Comparison of ENCODE assay signal across 9 cellular contexts in genomic region chr18:54828290-54828871, GRCh38. TPM values are rescaled to one million over a fixed set of nuclear protein-coding genes. Genes with fewer than 3 reads are reported as not detected.
DNase-seq lines count a peak whose midpoint lies in the region; ATAC-seq and TF ChIP-seq lines count a peak whose summit lies in the region.
"Had no signal": no experiment of that assay in that cellular context is flagged by ENCODE, and none has a peak within 500 bp of the region (broad histone marks: within the 10 kb centered on the region; RNA-seq: fewer than 3 reads in every experiment).

Gene RAB27B (plus strand): TSS chr18:54828477. CDS start chr18:54877586, 49,109 bp downstream.

- H3K4me1 ChIP-seq in IMR-90 (ENCODE audit: control insufficient read depth, insufficient read depth, low read length) (peaks cover 3% of the 10 kb centered on the region; the same call in 1 of the 2 replicates), adipocyte (ENCODE audit: control insufficient read depth, insufficient read depth, low read length) (peaks cover 12% of the 10 kb centered on the region), right atrium auricular region (peaks cover 0 to 12% of the 10 kb centered on the region in 2 donors)

- no peaks in the 10 kb centered on the region for H3K9me1 ChIP-seq in IMR-90 (ENCODE audit: insufficient read depth, low read length)

- peak within 1 kb of the TSS; percentile 38; the same call in 1 of the 3 replicates for H2BK15ac ChIP-seq in IMR-90 (ENCODE audit: low read depth, low read length)

- H4K20me1 ChIP-seq in IMR-90 (ENCODE audit: insufficient read depth, low read length), result no peaks in the 10 kb centered on the region

- H3K27ac ChIP-seq in IMR-90 (ENCODE audit: insufficient read depth, low read length) (peak within 1 kb of the TSS; percentile 57), right atrium auricular region (no peak within 1 kb of the TSS)
- H3K27ac ChIP-seq: KMS-11 had no signal

- H2AK9ac ChIP-seq in IMR-90 (replicated peaks; ENCODE audit: low read depth, low read length, poor library complexity), result peak within 1 kb of the TSS; percentile 31

- H3K23ac ChIP-seq in IMR-90 (ENCODE audit: low read depth, low read length), result peak within 1 kb of the TSS; percentile 72; the same call in 1 of the 2 replicates

- no peaks in the 10 kb centered on the region for H3K9me3 ChIP-seq in IMR-90 (ENCODE audit: control insufficient read depth, insufficient read depth, low read length)
- H3K9me3 ChIP-seq in adipocyte (ENCODE audit: control insufficient read depth, low read length), result peaks cover 4% of the 10 kb centered on the region
- H3K9me3 ChIP-seq in right atrium auricular region, result no peaks in the 10 kb centered on the region

- peak within 1 kb of the TSS; percentile 33; the same call in 1 of the 2 replicates for H3K18ac ChIP-seq in IMR-90 (ENCODE audit: low read depth, low read length)

- no peaks in the 10 kb centered on the region for H3K79me1 ChIP-seq in IMR-90 (ENCODE audit: low read depth in 1 of 2, low read length in 2 of 2)

- H3K36me3 Mint-ChIP-seq in progenitor cell of endocrine pancreas (ENCODE audit: insufficient read depth) (peaks cover 14% of the 10 kb centered on the region), type B pancreatic cell (peaks cover 4% of the 10 kb centered on the region)

- H3K36me3 ChIP-seq in IMR-90 (ENCODE audit: control insufficient read depth, insufficient read depth, low read length), result no peaks in the 10 kb centered on the region
- no peaks in the 10 kb centered on the region for H3K36me3 ChIP-seq in adipocyte (ENCODE audit: control insufficient read depth, insufficient read depth, low read length, severe bottlenecking)
- H3K36me3 ChIP-seq in right atrium auricular region, result no peaks in the 10 kb centered on the region

- H2AK5ac ChIP-seq in IMR-90 (ENCODE audit: low read depth, low read length), result no peak within 1 kb of the TSS

- no peak for TF ChIP-seq RAD21 in IMR-90 (IDR thresholded peaks at IDR 0.05; ENCODE audit: low read length)

- peak within 1 kb of the TSS; percentile 53; the same call in 1 of the 2 replicates for H2BK20ac ChIP-seq in IMR-90 (ENCODE audit: low read depth, low read length)

- H4K5ac ChIP-seq in IMR-90 (ENCODE audit: low read depth, low read length), result no peak within 1 kb of the TSS; the same call in 1 of the 2 replicates

- peak; percentile 89 for ATAC-seq in IMR-90 (ENCODE audit: low read depth)

- BruUV-seq in IMR-90 (replicated peaks; lab: Mats Ljungman, UMichigan), result no TSS peak

- 0 out of 2 replicates have a peak within 1 kb of the TSS, but pooled peaks have one; percentile 43 for H3K14ac ChIP-seq in IMR-90 (replicated peaks; ENCODE audit: low read depth, low read length)

- 0% methylated on average over 7 of the region's 35 CpGs; no CpG with 5 or more reads in 1 of the 2 experiments for WGBS in IMR-90 (ENCODE audit: extremely low coverage in 2 of 2, insufficient read length in 1 of 2), 2 experiments

- in situ Hi-C loops in IMR-90 (cut with MboI; ENCODE audit: low sequenced_read_pairs), result no loop called here
- in situ Hi-C loops in GM13976 (cut with MboI; ENCODE audit: low sequenced_read_pairs, unreplicated experiment), result no loop called here

- H3K4me1 Mint-ChIP-seq in progenitor cell of endocrine pancreas (ENCODE audit: low read depth), result peaks cover 31% of the 10 kb centered on the region
- H3K4me1 Mint-ChIP-seq in type B pancreatic cell (ENCODE audit: unreplicated experiment), result peaks cover 7% of the 10 kb centered on the region

- peak within 1 kb of the TSS; percentile 15; the same call in 1 of the 2 replicates for H4K91ac ChIP-seq in IMR-90 (ENCODE audit: insufficient read depth, low read depth, low read length)

- H3K27me3 Mint-ChIP-seq in progenitor cell of endocrine pancreas, result peaks cover 10% of the 10 kb centered on the region
- H3K27me3 Mint-ChIP-seq in type B pancreatic cell, result no peaks in the 10 kb centered on the region

- peak within 1 kb of the TSS; percentile 29 for H2BK5ac ChIP-seq in IMR-90 (ENCODE audit: low read depth, low read length, poor library complexity, severe bottlenecking)

- dilution Hi-C loops in IMR-90 (cut with HindIII; ENCODE audit: low sequenced_read_pairs, unreplicated experiment), result no loop called here

- POLR2A ChIA-PET in IMR-90 (lab: Charles Lee; ENCODE audit: unreplicated experiment), result no interaction called here

- CTCF ChIA-PET in IMR-90 (lab: Yijun Ruan, JAX), result no interaction called here

- H3K4me3 ChIP-seq in IMR-90 (ENCODE audit: insufficient read depth, low read depth, low read length) (peak within 1 kb of the TSS; percentile 57), adipocyte (ENCODE audit: low read length) (peak within 1 kb of the TSS; percentile 81), right atrium auricular region (peak within 1 kb of the TSS; percentile 18 to 50)

- TF ChIP-seq CTCF in IMR-90 (conservative IDR thresholded peaks at IDR 0.05; ENCODE audit: low read depth, low read length) (no peak), right atrium auricular region (IDR thresholded peaks at IDR 0.05) (no peak), progenitor cell of endocrine pancreas (IDR thresholded peaks at IDR 0.05; ENCODE audit: unreplicated experiment) (no peak), type B pancreatic cell (conservative IDR thresholded peaks at IDR 0.05) (no peak), GM13976 (IDR thresholded peaks at IDR 0.05; ENCODE audit: borderline replicate concordance, control extremely low read depth, extremely low read depth, insufficient read depth, missing control alignments) (no peak)

- H3K27ac Mint-ChIP-seq in progenitor cell of endocrine pancreas (peak within 1 kb of the TSS; percentile 87), type B pancreatic cell (peak within 1 kb of the TSS; percentile 83)

- peak within 1 kb of the TSS in 1 of 2 experiments; percentile 44; a peak in 1 of 4 replicates for H4K8ac ChIP-seq in IMR-90 (ENCODE audit: low read depth in 2 of 2, low read length in 2 of 2)

- no peak for TF ChIP-seq POLR2A in IMR-90 (IDR thresholded peaks at IDR 0.05; ENCODE audit: low read depth, low read length)

- H3K27me3 ChIP-seq in IMR-90 (ENCODE audit: control insufficient read depth, insufficient read depth, low read length) (no peaks in the 10 kb centered on the region; the same call in 1 of the 2 replicates), adipocyte (replicated peaks; ENCODE audit: control insufficient read depth, insufficient read depth, low read length) (no peaks in the 10 kb centered on the region), right atrium auricular region (no peaks in the 10 kb centered on the region)

- H2AFZ ChIP-seq in IMR-90 (replicated peaks; ENCODE audit: low read length, poor library complexity), result peak within 1 kb of the TSS; percentile 95

- H3K4me2 ChIP-seq in IMR-90 (ENCODE audit: low read depth, low read length), result peak within 1 kb of the TSS; percentile 97
- H3K4me2 ChIP-seq: KMS-11 had no signal

- H3K9ac ChIP-seq in IMR-90 (ENCODE audit: low read depth, low read length), result peak within 1 kb of the TSS; percentile 42
- H3K9ac ChIP-seq in adipocyte (ENCODE audit: low read length), result peak within 1 kb of the TSS; percentile 24
- H3K9ac ChIP-seq: KMS-11 had no signal

- H3K56ac ChIP-seq in IMR-90 (ENCODE audit: extremely low read depth, insufficient read depth, low read length), result no peak within 1 kb of the TSS; the same call in 1 of the 2 replicates

- peak within 1 kb of the TSS; percentile 77 for H3K4me3 Mint-ChIP-seq in progenitor cell of endocrine pancreas (ENCODE audit: low read depth)
- peak within 1 kb of the TSS; percentile 89 for H3K4me3 Mint-ChIP-seq in type B pancreatic cell

- H3K4ac ChIP-seq in IMR-90 (ENCODE audit: low read depth, low read length), result peak within 1 kb of the TSS; percentile 66

- intact Hi-C loops in IMR-90 (cut with micrococcal nuclease), result loop anchor here (2.0 to 5.0 kb wide), 3 partner anchors 16 to 154 kb away; no protein-coding TSS in a partner anchor

- H3K9me3 Mint-ChIP-seq in progenitor cell of endocrine pancreas (ENCODE audit: low read depth) (peaks cover 17% of the 10 kb centered on the region), type B pancreatic cell (peaks cover 7% of the 10 kb centered on the region)

- peak; percentile 82 for DNase-seq in DMS 273 (lab: John Stamatoyannopoulos, UW; ENCODE audit: unreplicated experiment)
- DNase-seq in IMR-90, result peak; percentile 85
- peak; percentile 12 for DNase-seq in T follicular helper cell (ENCODE audit: low read depth)
- DNase-seq in adipocyte (ENCODE audit: low read depth), result peak; percentile 80
- DNase-seq in right atrium auricular region (ENCODE audit: low spot score), result peak; percentile 68
- DNase-seq in progenitor cell of endocrine pancreas (ENCODE audit: low spot score, unreplicated experiment), result peak; percentile 44
- DNase-seq in type B pancreatic cell (ENCODE audit: extremely low spot score, unreplicated experiment), result peak; percentile 80
- no peak for DNase-seq in GM13976 (ENCODE audit: low spot score)

- H2BK120ac ChIP-seq in IMR-90 (ENCODE audit: low read depth, low read length), result peak within 1 kb of the TSS; percentile 79

TF ChIP-seq in IMR-90, 13 proteins besides CTCF, POLR2A, EP300 and RAD21 (continues in another document):
- TF ChIP-seq NFE2L2 (IDR thresholded peaks at IDR 0.05; ENCODE audit: low read depth, low read length) (no peak), BHLHE40 (IDR thresholded peaks at IDR 0.05; ENCODE audit: low read depth, low read length) (no peak), CHD1 (IDR thresholded peaks at IDR 0.05; ENCODE audit: low read depth, low read length) (no peak), ELK1 (IDR thresholded peaks at IDR 0.05; ENCODE audit: borderline replicate concordance, low read depth, low read length) (no peak), RFX5 (IDR thresholded peaks at IDR 0.05; ENCODE audit: low read depth, low read length) (no peak), CEBPB (IDR thresholded peaks at IDR 0.05; ENCODE audit: low read depth, low read length) (no peak), MAZ (IDR thresholded peaks at IDR 0.05; ENCODE audit: borderline replicate concordance, low read depth, low read length) (no peak), FOS (IDR thresholded peaks at IDR 0.05; ENCODE audit: low read depth, low read length) (no peak)

RNA-seq across cellular contexts. Expression of gene RAB27B, which starts in this region (rescaled TPM):
- 1.3 and 1.7 TPM in 2 replicates for total RNA-seq in IMR-90 (2012; rRNA removed)
- 0.06 and 0.24 TPM in 2 replicates for polyA plus RNA-seq in IMR-90 (2012; rRNA removed)
- 0.01 and 0.03 TPM in 2 replicates for polyA plus RNA-seq in IMR-90 (2012; cell fraction: cytosol; rRNA removed)
- polyA plus RNA-seq in IMR-90 (2012; cell fraction: nucleus; rRNA removed; ENCODE audit: low replicate concordance), result 0.01 and 0.15 TPM in 2 replicates
- total RNA-seq in right atrium auricular region, result 1 to 10 TPM in 1 of 2 donors, under 1 TPM in 1; 0.11 to 1.1 TPM
- total RNA-seq in progenitor cell of endocrine pancreas, result 13.4 and 15.4 TPM in 2 replicates
- total RNA-seq in type B pancreatic cell (ENCODE audit: low replicate concordance), result 9.3 and 9.4 TPM in 2 replicates
